ENCODE assay signal across 8 cellular contexts in the genomic region with DNA sequence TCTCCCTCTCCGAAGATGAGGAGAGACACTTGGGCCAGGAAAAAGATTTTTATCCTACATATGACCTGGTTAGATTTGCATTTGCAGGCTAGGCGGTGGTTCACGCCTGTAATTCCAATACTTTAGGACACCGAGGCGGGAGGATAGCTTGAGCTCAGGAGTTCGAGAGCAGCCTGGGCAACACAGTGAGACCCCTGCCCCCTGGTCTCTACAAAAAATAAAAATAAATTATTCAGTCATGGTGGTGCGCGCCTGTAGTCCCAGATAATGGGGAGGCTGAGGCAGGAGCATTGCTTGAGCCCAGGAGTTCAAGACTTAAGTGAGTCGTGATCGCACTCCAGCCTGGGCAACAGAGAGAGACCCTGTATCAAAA. TPM values are rescaled to one million over a fixed set of nuclear protein-coding genes. Genes with fewer than 3 reads are reported as not detected.
A peak's percentile ranks its signal among the peaks of the same experiment; 100 is the strongest.
DNase-seq lines count a peak whose midpoint lies in the region; ATAC-seq and TF ChIP-seq lines count a peak whose summit lies in the region.

No MANE protein-coding gene starts in this region.

- peaks cover 5% of the 10 kb centered on the region for H3K36me3 ChIP-seq in ES-I3 (ENCODE audit: insufficient read depth, low read length)
- H3K36me3 ChIP-seq in RWPE2 (ENCODE audit: low read depth), result peaks cover 16% of the 10 kb centered on the region
- H3K36me3 ChIP-seq in prostate gland, result peaks cover 7 to 23% of the 10 kb centered on the region in 2 donors

- WGBS in prostate gland, result 77% methylated on average over 10 of the region's 10 CpGs

- H3K4me1 ChIP-seq in ES-I3 (ENCODE audit: insufficient read depth, low read length) (0 out of 2 replicates have a peak, but pooled peaks cover 3% of the 10 kb centered on the region), RWPE2 (ENCODE audit: insufficient read depth, poor library complexity, severe bottlenecking) (no peaks in the 10 kb centered on the region), prostate gland (replicated peaks) (peaks cover 4% of the 10 kb centered on the region)

- H3K9ac ChIP-seq in ES-I3 (ENCODE audit: low read depth, low read length), result peak overlapping the region; percentile 79; the same call in 1 of the 2 replicates

- DNase-seq in RWPE2 (ENCODE audit: low spot score) (no peak), fibroblast of mammary gland (ENCODE audit: low read depth) (no peak), prostate gland (ENCODE audit: low spot score) (no peak), SW480 (ENCODE audit: low spot score) (no peak), NCI-H510A treated with DMSO at 0.1 percent for 48 hours (lab: John Stamatoyannopoulos, UW) (no peak), HK-2 (ENCODE audit: unreplicated experiment) (no peak)

- no peak for ATAC-seq in RWPE2 (ENCODE audit: low read depth)
- ATAC-seq in HG02642 (IDR thresholded peaks at IDR 0.05; ENCODE audit: poor library complexity, unreplicated experiment), result no peak

- H3K27ac ChIP-seq in RWPE2 (ENCODE audit: poor library complexity, severe bottlenecking), result no peak overlapping the region
- no peak overlapping the region for H3K27ac ChIP-seq in prostate gland

- TF ChIP-seq POLR2A in prostate gland (IDR thresholded peaks at IDR 0.05), result no peak

- H3K9me3 ChIP-seq in ES-I3 (ENCODE audit: control insufficient read depth, insufficient read depth, low read length) (no peaks in the 10 kb centered on the region), RWPE2 (ENCODE audit: severe bottlenecking) (no peaks in the 10 kb centered on the region), prostate gland (no peaks in the 10 kb centered on the region)

- no peak for TF ChIP-seq CTCF in RWPE2 (IDR thresholded peaks at IDR 0.05; ENCODE audit: poor library complexity, severe bottlenecking)
- TF ChIP-seq CTCF in fibroblast of mammary gland (conservative IDR thresholded peaks at IDR 0.05; ENCODE audit: control insufficient read depth, insufficient read depth, low read depth, low read length), result no peak
- no peak for TF ChIP-seq CTCF in prostate gland (IDR thresholded peaks at IDR 0.05)

- H3K27me3 ChIP-seq in RWPE2 (ENCODE audit: insufficient read depth, poor library complexity, severe bottlenecking) (no peaks in the 10 kb centered on the region), prostate gland (replicated peaks; ENCODE audit: insufficient read depth) (no peaks in the 10 kb centered on the region)

- peak overlapping the region; percentile 75 for H3K4me3 ChIP-seq in RWPE2 (ENCODE audit: severe bottlenecking)
- H3K4me3 ChIP-seq in fibroblast of mammary gland (ENCODE audit: control insufficient read depth, low read depth, low read length), result peak overlapping the region; percentile 83
- peak overlapping the region; percentile 70 to 77 for H3K4me3 ChIP-seq in prostate gland

- intact Hi-C loops in prostate gland (cut with DNase I), result no loop called here

RNA-seq across cellular contexts. Expression of a gene that starts 7.9 kb away (rescaled TPM):
- total RNA-seq in prostate gland, result 10 to 100 TPM; 60.2 to 78.6 TPM

RNA-seq across cellular contexts. Expression of a gene that starts 12.5 kb away (rescaled TPM):
- total RNA-seq in prostate gland, result 100 to 1,000 TPM in 1 of 2 donors, 10 to 100 TPM in 1; 61.5 to 234 TPM

RNA-seq across cellular contexts. Expression of a gene that starts 13.3 kb away (rescaled TPM):
- total RNA-seq in prostate gland, result 10 to 100 TPM; 28.1 to 69.2 TPM

RNA-seq across cellular contexts. Expression of a gene that starts 27.5 kb away (rescaled TPM):
- total RNA-seq in prostate gland, result 1 to 10 TPM; 2.1 to 8.0 TPM

RNA-seq across cellular contexts. Expression of a gene that starts 27.9 kb away (rescaled TPM):
- total RNA-seq in prostate gland, result 10 to 100 TPM; 11.1 to 22.8 TPM
